9 cellular contexts compared by ENCODE assay signal in genomic region chr19:4373601-4374441, GRCh38. TPM values are rescaled to one million over a fixed set of nuclear protein-coding genes. Genes with fewer than 3 reads are reported as not detected.
DNase-seq lines count a peak whose midpoint lies in the region.
"Had no signal": no experiment of that assay in that cellular context is flagged by ENCODE, and none has a peak within 500 bp of the region (broad histone marks: within the 10 kb centered on the region; RNA-seq: fewer than 3 reads in every experiment).

No MANE protein-coding gene starts in this region.

- H3K36me3 ChIP-seq in mucosa of rectum (ENCODE audit: control insufficient read depth in 2 of 2, insufficient read depth in 2 of 2, low read length in 2 of 2) (no peaks in the 10 kb centered on the region), urinary bladder (ENCODE audit: insufficient read depth) (no peaks in the 10 kb centered on the region)

- H3K36me3 Mint-ChIP-seq in activated naive CD4-positive, alpha-beta T cell treated with anti-CD3 and anti-CD28 coated beads, Interleukin-2, amount 10 ng/mL, durations not matched to agents 7 days and 5 days = peaks cover 34% of the 10 kb centered on the region

- H3K27me3 Mint-ChIP-seq in activated naive CD4-positive, alpha-beta T cell treated with anti-CD3 and anti-CD28 coated beads, Interleukin-2, amount 10 ng/mL, durations not matched to agents 7 days and 5 days = no peaks in the 10 kb centered on the region

- H3K27me3 ChIP-seq in mucosa of rectum (ENCODE audit: control insufficient read depth in 2 of 2, insufficient read depth in 2 of 2, low read length in 2 of 2) = no peaks in the 10 kb centered on the region

- 57% methylated on average over 24 of the region's 24 CpGs for WGBS in urinary bladder

- no peak for DNase-seq in activated naive CD4-positive, alpha-beta T cell treated with anti-CD3 and anti-CD28 coated beads, Interleukin-2, amount 10 ng/mL, durations not matched to agents 7 days and 5 days
- no peak for DNase-seq in activated naive CD4-positive, alpha-beta T cell treated with Interleukin-2 at 50 U/mL for 16 hours
- DNase-seq in activated CD4-positive, CD25-positive, alpha-beta regulatory T cell (lab: John Stamatoyannopoulos, UW) = no peak
- DNase-seq in DMS153 (lab: John Stamatoyannopoulos, UW) (no peak), NCI-H345 (lab: John Stamatoyannopoulos, UW) (no peak)
- DNase-seq: DND-41 had no signal

- peak overlapping the region; percentile 9 for H3K27ac Mint-ChIP-seq in activated naive CD4-positive, alpha-beta T cell treated with anti-CD3 and anti-CD28 coated beads, Interleukin-2, amount 10 ng/mL, durations not matched to agents 7 days and 5 days

- peaks cover 81% of the 10 kb centered on the region for H3K4me1 Mint-ChIP-seq in activated naive CD4-positive, alpha-beta T cell treated with anti-CD3 and anti-CD28 coated beads, Interleukin-2, amount 10 ng/mL, durations not matched to agents 7 days and 5 days

- H3K9me3 Mint-ChIP-seq in activated naive CD4-positive, alpha-beta T cell treated with anti-CD3 and anti-CD28 coated beads, Interleukin-2, amount 10 ng/mL, durations not matched to agents 7 days and 5 days = no peaks in the 10 kb centered on the region

- peak overlapping the region; percentile 20 to 24 for H3K9ac ChIP-seq in mucosa of rectum (ENCODE audit: low read depth in 1 of 2, low read length in 2 of 2)

- CTCF ChIA-PET in activated naive CD4-positive, alpha-beta T cell treated with anti-CD3 and anti-CD28 coated beads, Interleukin-2, amount 10 ng/mL, durations not matched to agents 7 days and 5 days (lab: Charles Lee) = no interaction called here

- no peak overlapping the region for H3K4me3 Mint-ChIP-seq in activated naive CD4-positive, alpha-beta T cell treated with anti-CD3 and anti-CD28 coated beads, Interleukin-2, amount 10 ng/mL, durations not matched to agents 7 days and 5 days

- no peak overlapping the region for H3K4me3 ChIP-seq in mucosa of rectum (ENCODE audit: low read length in 2 of 2)
- no peak overlapping the region for H3K4me3 ChIP-seq in urinary bladder (ENCODE audit: low read depth, low read length)

- H3K9me3 ChIP-seq in mucosa of rectum (ENCODE audit: control insufficient read depth in 2 of 2, low read length in 2 of 2) = no peaks in the 10 kb centered on the region

- H3K4me1 ChIP-seq in mucosa of rectum (ENCODE audit: control insufficient read depth in 2 of 2, insufficient read depth in 2 of 2, low read length in 2 of 2) (peaks cover 47 to 59% of the 10 kb centered on the region in 2 donors), urinary bladder (ENCODE audit: insufficient read depth) (peaks cover 5% of the 10 kb centered on the region)

- H3K27ac ChIP-seq in cingulate gyrus (ENCODE audit: low read depth, low read length) (peak overlapping the region; percentile 91), mucosa of rectum (ENCODE audit: low read depth in 2 of 2, low read length in 2 of 2) (peak overlapping the region; percentile 71 to 78), urinary bladder (ENCODE audit: low read depth) (peak overlapping the region; percentile 93)

RNA-seq across cellular contexts. Expression of gene SH3GL1, which starts 26.5 kb away (rescaled TPM):
- 18.6 TPM for total RNA-seq in urinary bladder
- 88.3 TPM for polyA plus RNA-seq in urinary bladder

RNA-seq across cellular contexts. Expression of gene CHAF1A, which starts 28.6 kb away (rescaled TPM):
- 9.0 TPM for total RNA-seq in urinary bladder
- polyA plus RNA-seq in urinary bladder = 7.0 TPM

RNA-seq across cellular contexts. Expression of gene MPND, which starts 30.5 kb away (rescaled TPM):
- total RNA-seq in urinary bladder = 7.2 TPM
- polyA plus RNA-seq in urinary bladder = 24.5 TPM

RNA-seq across cellular contexts. Expression of gene STAP2, which starts 35.2 kb away (rescaled TPM):
- total RNA-seq in urinary bladder = 14.4 TPM
- 12.4 TPM for polyA plus RNA-seq in urinary bladder
